4 cellular contexts compared by ENCODE assay signal in the genomic region with DNA sequence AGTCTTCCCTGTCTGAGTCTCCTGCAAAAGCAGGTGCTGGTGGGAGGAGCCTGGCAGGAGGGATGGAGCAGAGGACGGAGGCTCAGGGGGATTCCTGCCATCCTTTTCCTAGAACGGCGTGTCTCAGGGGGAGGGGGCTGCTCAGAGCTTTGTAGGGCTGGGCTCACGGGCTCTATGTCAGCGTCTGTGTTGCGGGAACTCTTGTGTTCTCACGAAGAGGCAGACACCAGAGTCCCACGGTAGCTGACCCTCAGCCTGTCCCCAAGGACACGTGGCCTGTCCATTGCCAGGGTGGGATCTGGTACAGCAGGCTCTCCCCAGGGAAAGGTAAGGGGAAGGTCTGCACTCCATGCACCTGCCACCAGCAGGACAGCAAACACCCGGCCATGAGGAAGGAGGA.
"Had no signal": no experiment of that assay in that cellular context is flagged by ENCODE, and none has a peak within 500 bp of the region (broad histone marks: within the 10 kb centered on the region; RNA-seq: fewer than 3 reads in every experiment).

No MANE protein-coding gene starts in this region.

- FAIRE-seq: HTR-8/SVneo had no signal

- H3K4me2 ChIP-seq: GM23338 had no signal

- H3K4me3 ChIP-seq: GM23338 had no signal

- H2AFZ ChIP-seq: GM23338 had no signal

- DNase-seq: H9, HCEC 1CT had no signal

- ATAC-seq: GM23338 had no signal
